Comparison of ENCODE assay signal across 9 cellular contexts in genomic region chr13:51765142-51765515, GRCh38. TPM values are rescaled to one million over a fixed set of nuclear protein-coding genes. Genes with fewer than 3 reads are reported as not detected.
DNase-seq lines count a peak whose midpoint lies in the region; ATAC-seq, FAIRE-seq and TF ChIP-seq lines count a peak whose summit lies in the region.
"Had no signal": no experiment of that assay in that cellular context is flagged by ENCODE, and none has a peak within 500 bp of the region (broad histone marks: within the 10 kb centered on the region; RNA-seq: fewer than 3 reads in every experiment).

No MANE protein-coding gene starts in this region.

- FAIRE-seq in HTR-8/SVneo (lab: Jason Lieb, UNC) = no peak

- peaks cover 6% of the 10 kb centered on the region for H3K27me3 Mint-ChIP-seq in HFFc6 (ENCODE audit: insufficient read depth)
- H3K27me3 Mint-ChIP-seq in natural killer cell treated with Interleukin-12 subunit alpha and Interleukin-12 subunit beta and Interleukin-15 and Interleukin-18, amount 100 ng/mL, for 72 hours = no peaks in the 10 kb centered on the region

- no peak for DNase-seq in HFFc6
- DNase-seq in coronary artery (ENCODE audit: low spot score) = no peak
- DNase-seq in natural killer cell treated with Interleukin-12 subunit alpha and Interleukin-12 subunit beta and Interleukin-15 and Interleukin-18, amount 100 ng/mL, for 72 hours (ENCODE audit: low spot score) = no peak
- DNase-seq in activated CD4-positive, CD25-positive, alpha-beta regulatory T cell (lab: John Stamatoyannopoulos, UW) = no peak
- no peak for DNase-seq in iPS-NIHi11 (ENCODE audit: low spot score)
- no peak for DNase-seq in AG08396 (ENCODE audit: low spot score)
- DNase-seq in HTR-8/SVneo (ENCODE audit: insufficient read length, low spot score) = no peak
- DNase-seq: amniotic stem cell had no signal

- TF ChIP-seq CTCF in HFFc6 (IDR thresholded peaks at IDR 0.05) (no peak), coronary artery (IDR thresholded peaks at IDR 0.05) (no peak)

- no peak overlapping the region for H2AFZ ChIP-seq in ACC112 (ENCODE audit: low read length, unreplicated experiment)

- H3K36me3 Mint-ChIP-seq in HFFc6 (ENCODE audit: low read depth) = peaks cover 28% of the 10 kb centered on the region
- peaks cover 4% of the 10 kb centered on the region for H3K36me3 Mint-ChIP-seq in natural killer cell treated with Interleukin-12 subunit alpha and Interleukin-12 subunit beta and Interleukin-15 and Interleukin-18, amount 100 ng/mL, for 72 hours

- ATAC-seq in natural killer cell treated with Interleukin-12 subunit alpha and Interleukin-12 subunit beta and Interleukin-15 and Interleukin-18, amount 100 ng/mL, for 72 hours = no peak

- H3K27me3 ChIP-seq in ACC112 (ENCODE audit: insufficient read depth, low read length) = no peaks in the 10 kb centered on the region

- peaks cover 54% of the 10 kb centered on the region for H3K4me1 Mint-ChIP-seq in HFFc6 (ENCODE audit: low read depth)
- peaks cover 15 to 22% of the 10 kb centered on the region in 2 donors for H3K4me1 Mint-ChIP-seq in natural killer cell treated with Interleukin-12 subunit alpha and Interleukin-12 subunit beta and Interleukin-15 and Interleukin-18, amount 100 ng/mL, for 72 hours (ENCODE audit: low read depth in 2 of 2)

- H3K27ac ChIP-seq in ACC112 (ENCODE audit: low read depth, low read length) = peak overlapping the region; percentile 73
- peak overlapping the region; percentile 82 to 89 for H3K27ac ChIP-seq in coronary artery

- peaks cover 22% of the 10 kb centered on the region for H3K4me1 ChIP-seq in ACC112 (ENCODE audit: control insufficient read depth, insufficient read depth, low read length, unreplicated experiment)

- H3K4me3 Mint-ChIP-seq in HFFc6 = no peak overlapping the region
- peak overlapping the region; percentile 70 for H3K4me3 Mint-ChIP-seq in natural killer cell treated with Interleukin-12 subunit alpha and Interleukin-12 subunit beta and Interleukin-15 and Interleukin-18, amount 100 ng/mL, for 72 hours

- 0 out of 2 replicates have a peak, but pooled peaks cover 6% of the 10 kb centered on the region for H3K36me3 ChIP-seq in ACC112 (ENCODE audit: insufficient read depth, low read length)

- peak overlapping the region; percentile 85; the same call in 1 of the 2 replicates for H3K27ac Mint-ChIP-seq in HFFc6
- peak overlapping the region; percentile 59 to 85 for H3K27ac Mint-ChIP-seq in natural killer cell treated with Interleukin-12 subunit alpha and Interleukin-12 subunit beta and Interleukin-15 and Interleukin-18, amount 100 ng/mL, for 72 hours

- no peaks in the 10 kb centered on the region for H3K79me2 ChIP-seq in ACC112 (ENCODE audit: control insufficient read depth, insufficient read depth, low read length, unreplicated experiment)

- no peaks in the 10 kb centered on the region for H3K9me3 Mint-ChIP-seq in HFFc6
- H3K9me3 Mint-ChIP-seq in natural killer cell treated with Interleukin-12 subunit alpha and Interleukin-12 subunit beta and Interleukin-15 and Interleukin-18, amount 100 ng/mL, for 72 hours = no peaks in the 10 kb centered on the region

- H3K4me3 ChIP-seq in ACC112 (ENCODE audit: low read depth, low read length) (peak overlapping the region; percentile 46; the same call in 1 of the 2 replicates), coronary artery (peak overlapping the region; percentile 28)

RNA-seq across cellular contexts. Expression of gene DHRS12, which starts 38.8 kb away (rescaled TPM):
- 1 to 10 TPM; 1.9 to 2.7 (median 2.4) TPM for total RNA-seq in HFFc6 (2021; fragmentation: NEBNext Ultra II Directional; extraction: Animal tissue kit (Norgen Biotek cat#: 25700))
- 1 to 10 TPM; 2.2 to 3.5 TPM for total RNA-seq in natural killer cell treated with Interleukin-12 subunit alpha and Interleukin-12 subunit beta and Interleukin-15 and Interleukin-18, amount 100 ng/mL, for 72 hours
